Comparison of ENCODE assay signal across 8 cellular contexts in genomic region chr5:157761690-157762611, GRCh38. TPM values are rescaled to one million over a fixed set of nuclear protein-coding genes. Genes with fewer than 3 reads are reported as not detected.
DNase-seq lines count a peak whose midpoint lies in the region; ATAC-seq and TF ChIP-seq lines count a peak whose summit lies in the region.

No MANE protein-coding gene starts in this region.

- H3K27ac ChIP-seq in right atrium auricular region = no peak overlapping the region

- peaks cover 9% of the 10 kb centered on the region for H3K36me3 Mint-ChIP-seq in activated naive CD8-positive, alpha-beta T cell treated with anti-CD3 and anti-CD28 coated beads, Interleukin-2, amount 50 U/mL, for 24 hours (ENCODE audit: low read depth)

- no peaks in the 10 kb centered on the region for H3K9me3 Mint-ChIP-seq in activated naive CD8-positive, alpha-beta T cell treated with anti-CD3 and anti-CD28 coated beads, Interleukin-2, amount 50 U/mL, for 24 hours

- peaks cover 2% of the 10 kb centered on the region for H3K4me1 Mint-ChIP-seq in activated naive CD8-positive, alpha-beta T cell treated with anti-CD3 and anti-CD28 coated beads, Interleukin-2, amount 50 U/mL, for 24 hours

- H3K27ac Mint-ChIP-seq in activated naive CD8-positive, alpha-beta T cell treated with anti-CD3 and anti-CD28 coated beads, Interleukin-2, amount 50 U/mL, for 24 hours = no peak overlapping the region

- no peaks in the 10 kb centered on the region for H3K36me3 ChIP-seq in right atrium auricular region

- H3K27me3 ChIP-seq in right atrium auricular region = no peaks in the 10 kb centered on the region

- DNase-seq in Caki2 (ENCODE audit: low read depth) = peak; percentile 67
- peak; percentile 65 for DNase-seq in NCI-H460 (ENCODE audit: extremely low read depth, low read depth)
- no peak for DNase-seq in activated naive CD8-positive, alpha-beta T cell treated with anti-CD3 and anti-CD28 coated beads, Interleukin-2, amount 50 U/mL, for 24 hours
- no peak for DNase-seq in right atrium auricular region (ENCODE audit: low spot score)
- peak; percentile 74 for DNase-seq in retina
- DNase-seq in stimulated activated CD4-positive, alpha-beta T cell treated with anti-CD3 and anti-CD28 coated beads, Interleukin-2, amount 100 ng/mL, for 48 hours = no peak

- no peaks in the 10 kb centered on the region for H3K27me3 Mint-ChIP-seq in activated naive CD8-positive, alpha-beta T cell treated with anti-CD3 and anti-CD28 coated beads, Interleukin-2, amount 50 U/mL, for 24 hours

- H3K4me3 Mint-ChIP-seq in activated naive CD8-positive, alpha-beta T cell treated with anti-CD3 and anti-CD28 coated beads, Interleukin-2, amount 50 U/mL, for 24 hours = no peak overlapping the region

- in situ Hi-C loops in Caki2 (cut with HindIII; ENCODE audit: low pct_unique_long_range_greater_than_20kb, low sequenced_read_pairs) = no loop called here

- ATAC-seq in GM18868 (IDR thresholded peaks at IDR 0.05; ENCODE audit: unreplicated experiment) = peak; percentile 94
- peak; percentile 86 for ATAC-seq in HG03175 (IDR thresholded peaks at IDR 0.05; ENCODE audit: unreplicated experiment)
- ATAC-seq in activated naive CD8-positive, alpha-beta T cell treated with anti-CD3 and anti-CD28 coated beads, Interleukin-2, amount 50 U/mL, for 24 hours = peak; percentile 90

- no peak overlapping the region for H3K4me3 ChIP-seq in right atrium auricular region

- H3K9me3 ChIP-seq in right atrium auricular region = no peaks in the 10 kb centered on the region

- peak; percentile 66 to 86 for TF ChIP-seq CTCF in right atrium auricular region (IDR thresholded peaks at IDR 0.05)

- H3K4me1 ChIP-seq in right atrium auricular region = no peaks in the 10 kb centered on the region

RNA-seq across cellular contexts. Expression of gene LSM11, which starts 18.4 kb away (rescaled TPM):
- total RNA-seq in Caki2 (2014; rRNA removed; shearing (Covaris generic); ENCODE audit: low replicate concordance) = 1.5 and 3.9 TPM in 2 replicates
- 4.9 and 6.2 TPM in 2 replicates for total RNA-seq in NCI-H460 (2014; rRNA removed; shearing (Covaris generic))
- polyA plus RNA-seq in NCI-H460 (2014; cell fraction: nucleus; rRNA removed) = 15.6 and 16.1 TPM in 2 replicates
- 1 to 10 TPM; 1.6 to 2.4 TPM for total RNA-seq in right atrium auricular region

RNA-seq across cellular contexts. Expression of gene THG1L, which starts 30.7 kb away (rescaled TPM):
- 28.8 and 29.0 TPM in 2 replicates for total RNA-seq in Caki2 (2014; rRNA removed; shearing (Covaris generic); ENCODE audit: low replicate concordance)
- 39.0 and 43.4 TPM in 2 replicates for total RNA-seq in NCI-H460 (2014; rRNA removed; shearing (Covaris generic))
- polyA plus RNA-seq in NCI-H460 (2014; cell fraction: nucleus; rRNA removed) = 10.3 and 17.2 TPM in 2 replicates
- 1 to 10 TPM; 4.5 to 4.8 TPM for total RNA-seq in right atrium auricular region

Comparison
In these comparisons a context has a peak if more than half of its experiments do, and no peak if none do; other contexts are left out.
1. DNase-seq: peak in Caki2 (single experiment), NCI-H460 (single experiment) and retina (single experiment); none in activated naive CD8-positive, alpha-beta T cell treated with anti-CD3 and anti-CD28 coated beads, Interleukin-2, amount 50 U/mL, for 24 hours (single experiment), right atrium auricular region (single experiment) and stimulated activated CD4-positive, alpha-beta T cell treated with anti-CD3 and anti-CD28 coated beads, Interleukin-2, amount 100 ng/mL, for 48 hours (0 of 2).
2. Peak in every context shown above with its lines, with median percentiles within 50 percentile points of each other: ATAC-seq.